Comparison of ENCODE assay signal across 1 cellular context in the genomic region with DNA sequence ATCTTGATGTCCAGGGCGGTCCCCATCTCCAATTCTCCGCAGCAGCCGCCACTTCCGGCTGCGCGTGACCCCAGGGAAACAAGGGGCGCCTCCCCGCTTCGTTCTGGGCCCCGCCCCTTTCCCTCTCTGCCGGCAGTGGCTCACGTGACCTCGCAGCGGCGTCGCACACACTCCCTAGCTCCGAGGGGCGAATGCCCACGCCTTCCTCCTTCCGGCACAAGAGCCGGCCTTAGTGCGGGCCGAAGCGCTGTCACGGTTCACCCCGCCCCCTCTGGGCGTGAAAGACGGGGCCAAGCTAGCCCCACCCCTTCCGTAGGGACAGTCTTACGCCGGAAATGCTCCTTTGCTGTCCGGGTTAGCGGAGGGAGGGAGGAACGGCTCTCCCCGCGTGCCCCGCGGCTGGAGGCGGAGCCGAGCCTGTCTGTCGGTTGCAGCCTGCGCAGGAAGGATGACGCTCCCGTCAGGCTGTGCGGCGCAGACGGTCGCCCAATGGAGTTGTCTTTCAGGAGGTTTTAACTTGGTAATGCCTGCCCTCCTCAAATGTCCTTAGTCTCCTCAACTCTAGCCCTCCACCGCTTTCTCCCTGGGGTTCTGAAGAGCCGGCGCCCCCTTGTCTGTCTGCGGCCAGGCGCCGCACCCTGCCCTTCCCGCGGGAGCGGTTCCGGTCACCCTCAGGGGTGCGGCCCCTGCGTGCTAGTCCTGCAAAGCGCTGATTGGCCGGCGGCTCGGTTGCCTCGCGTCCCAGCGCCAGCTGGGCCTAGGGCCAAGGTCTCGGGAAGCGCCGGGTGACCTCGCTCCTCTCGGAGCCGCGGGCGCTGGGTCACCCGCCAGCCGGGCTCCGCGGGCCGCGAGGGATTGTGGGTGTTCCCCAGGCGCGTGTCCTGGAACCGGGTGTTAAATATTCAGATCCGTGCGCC.
TF ChIP-seq lines count a peak whose summit lies in the region.

A gene (minus strand): TSS at position 66 of the 917 bp plus-strand sequence. CDS start 40 bp downstream, at position 26.

TF ChIP-seq in HepG2, 621 proteins besides CTCF, POLR2A, EP300 and RAD21 (continued from another document and continues in another):
- TF ChIP-seq, protein P1, sequence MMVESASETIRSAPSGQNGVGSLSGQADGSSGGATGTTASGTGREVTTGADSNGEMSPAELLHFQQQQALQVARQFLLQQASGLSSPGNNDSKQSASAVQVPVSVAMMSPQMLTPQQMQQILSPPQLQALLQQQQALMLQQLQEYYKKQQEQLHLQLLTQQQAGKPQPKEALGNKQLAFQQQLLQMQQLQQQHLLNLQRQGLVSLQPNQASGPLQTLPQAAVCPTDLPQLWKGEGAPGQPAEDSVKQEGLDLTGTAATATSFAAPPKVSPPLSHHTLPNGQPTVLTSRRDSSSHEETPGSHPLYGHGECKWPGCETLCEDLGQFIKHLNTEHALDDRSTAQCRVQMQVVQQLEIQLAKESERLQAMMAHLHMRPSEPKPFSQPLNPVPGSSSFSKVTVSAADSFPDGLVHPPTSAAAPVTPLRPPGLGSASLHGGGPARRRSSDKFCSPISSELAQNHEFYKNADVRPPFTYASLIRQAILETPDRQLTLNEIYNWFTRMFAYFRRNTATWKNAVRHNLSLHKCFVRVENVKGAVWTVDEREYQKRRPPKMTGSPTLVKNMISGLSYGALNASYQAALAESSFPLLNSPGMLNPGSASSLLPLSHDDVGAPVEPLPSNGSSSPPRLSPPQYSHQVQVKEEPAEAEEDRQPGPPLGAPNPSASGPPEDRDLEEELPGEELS (CRISPR knock-in tag; IDR thresholded peaks at IDR 0.05), result peak; percentile 61
- TF ChIP-seq CHD2 (IDR thresholded peaks at IDR 0.05; ENCODE audit: low read depth, low read length) (peak; percentile 53; the same call in 1 of the 2 replicates), POLR2AphosphoS2 (IDR thresholded peaks at IDR 0.05; ENCODE audit: low read depth, low read length) (no peak), ZNF562 (CRISPR knock-in tag; IDR thresholded peaks at IDR 0.05; ENCODE audit: borderline replicate concordance) (no peak), RARA (CRISPR knock-in tag; IDR thresholded peaks at IDR 0.05) (peak; percentile 62), MBD4 (IDR thresholded peaks at IDR 0.05; ENCODE audit: borderline replicate concordance, low read length) (no peak), RXRB (CRISPR knock-in tag; IDR thresholded peaks at IDR 0.05; ENCODE audit: borderline replicate concordance) (0 out of 2 replicates have a peak, but pooled peaks have one; percentile 60), ZBTB7A (CRISPR knock-in tag; IDR thresholded peaks at IDR 0.05) (no peak), BRCA1 (CRISPR knock-in tag; IDR thresholded peaks at IDR 0.05) (no peak), MEIS1 (CRISPR knock-in tag; IDR thresholded peaks at IDR 0.05; ENCODE audit: borderline replicate concordance) (peak; percentile 83; the same call in 1 of the 2 replicates), NCOA2 (CRISPR knock-in tag; IDR thresholded peaks at IDR 0.05) (peak; percentile 20; the same call in 1 of the 2 replicates), MEIS2 (CRISPR knock-in tag; IDR thresholded peaks at IDR 0.05) (peak; percentile 21; the same call in 1 of the 2 replicates), SKI (IDR thresholded peaks at IDR 0.05; ENCODE audit: partially characterized antibody) (peak; percentile 58), GPN1 (CRISPR knock-in tag; IDR thresholded peaks at IDR 0.05; ENCODE audit: borderline replicate concordance) (no peak), NFATC3 (CRISPR knock-in tag; IDR thresholded peaks at IDR 0.05) (peak; percentile 30; the same call in 1 of the 2 replicates), SIN3B (IDR thresholded peaks at IDR 0.05; ENCODE audit: low read length) (0 out of 2 replicates have a peak, but pooled peaks have one; percentile 43), KDM6A (CRISPR knock-in tag; IDR thresholded peaks at IDR 0.05; ENCODE audit: low read depth) (no peak), SNRNP70 (IDR thresholded peaks at IDR 0.05; ENCODE audit: low read depth, low read length) (no peak), ZNF432 (CRISPR knock-in tag; IDR thresholded peaks at IDR 0.05; ENCODE audit: borderline replicate concordance) (no peak), ZNF674 (CRISPR knock-in tag; IDR thresholded peaks at IDR 0.05; ENCODE audit: low read depth) (no peak), ZNF234 (CRISPR knock-in tag; conservative IDR thresholded peaks at IDR 0.05) (0 out of 2 replicates have a peak, but pooled peaks have one; percentile 74), NFYC (CRISPR knock-in tag; IDR thresholded peaks at IDR 0.05) (peak; percentile 80), ZNF737 (CRISPR knock-in tag; IDR thresholded peaks at IDR 0.05; ENCODE audit: borderline replicate concordance) (no peak), YEATS4 (CRISPR knock-in tag; IDR thresholded peaks at IDR 0.05; ENCODE audit: borderline replicate concordance) (peak; percentile 86), IRX3 (CRISPR knock-in tag; IDR thresholded peaks at IDR 0.05; ENCODE audit: borderline replicate concordance, low read depth) (0 out of 2 replicates have a peak, but pooled peaks have one; percentile 14), ZNF253 (CRISPR knock-in tag; IDR thresholded peaks at IDR 0.05; ENCODE audit: borderline replicate concordance) (0 out of 2 replicates have a peak, but pooled peaks have one; percentile 30), MXI1 (IDR thresholded peaks at IDR 0.05; ENCODE audit: borderline replicate concordance, low read depth, low read length) (peak; percentile 77; the same call in 1 of the 3 replicates), FOXK2 (IDR thresholded peaks at IDR 0.05) (peak; percentile 67), DNMT1 (CRISPR knock-in tag; IDR thresholded peaks at IDR 0.05) (0 out of 2 replicates have a peak, but pooled peaks have one; percentile 48), MXD4 (CRISPR knock-in tag; IDR thresholded peaks at IDR 0.05) (peak; percentile 66), ATM (IDR thresholded peaks at IDR 0.05; ENCODE audit: borderline replicate concordance) (no peak)
- TF ChIP-seq, protein P2, sequence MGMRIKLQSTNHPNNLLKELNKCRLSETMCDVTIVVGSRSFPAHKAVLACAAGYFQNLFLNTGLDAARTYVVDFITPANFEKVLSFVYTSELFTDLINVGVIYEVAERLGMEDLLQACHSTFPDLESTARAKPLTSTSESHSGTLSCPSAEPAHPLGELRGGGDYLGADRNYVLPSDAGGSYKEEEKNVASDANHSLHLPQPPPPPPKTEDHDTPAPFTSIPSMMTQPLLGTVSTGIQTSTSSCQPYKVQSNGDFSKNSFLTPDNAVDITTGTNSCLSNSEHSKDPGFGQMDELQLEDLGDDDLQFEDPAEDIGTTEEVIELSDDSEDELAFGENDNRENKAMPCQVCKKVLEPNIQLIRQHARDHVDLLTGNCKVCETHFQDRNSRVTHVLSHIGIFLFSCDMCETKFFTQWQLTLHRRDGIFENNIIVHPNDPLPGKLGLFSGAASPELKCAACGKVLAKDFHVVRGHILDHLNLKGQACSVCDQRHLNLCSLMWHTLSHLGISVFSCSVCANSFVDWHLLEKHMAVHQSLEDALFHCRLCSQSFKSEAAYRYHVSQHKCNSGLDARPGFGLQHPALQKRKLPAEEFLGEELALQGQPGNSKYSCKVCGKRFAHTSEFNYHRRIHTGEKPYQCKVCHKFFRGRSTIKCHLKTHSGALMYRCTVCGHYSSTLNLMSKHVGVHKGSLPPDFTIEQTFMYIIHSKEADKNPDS (CRISPR knock-in tag; IDR thresholded peaks at IDR 0.05), result no peak
- TF ChIP-seq, protein P3, sequence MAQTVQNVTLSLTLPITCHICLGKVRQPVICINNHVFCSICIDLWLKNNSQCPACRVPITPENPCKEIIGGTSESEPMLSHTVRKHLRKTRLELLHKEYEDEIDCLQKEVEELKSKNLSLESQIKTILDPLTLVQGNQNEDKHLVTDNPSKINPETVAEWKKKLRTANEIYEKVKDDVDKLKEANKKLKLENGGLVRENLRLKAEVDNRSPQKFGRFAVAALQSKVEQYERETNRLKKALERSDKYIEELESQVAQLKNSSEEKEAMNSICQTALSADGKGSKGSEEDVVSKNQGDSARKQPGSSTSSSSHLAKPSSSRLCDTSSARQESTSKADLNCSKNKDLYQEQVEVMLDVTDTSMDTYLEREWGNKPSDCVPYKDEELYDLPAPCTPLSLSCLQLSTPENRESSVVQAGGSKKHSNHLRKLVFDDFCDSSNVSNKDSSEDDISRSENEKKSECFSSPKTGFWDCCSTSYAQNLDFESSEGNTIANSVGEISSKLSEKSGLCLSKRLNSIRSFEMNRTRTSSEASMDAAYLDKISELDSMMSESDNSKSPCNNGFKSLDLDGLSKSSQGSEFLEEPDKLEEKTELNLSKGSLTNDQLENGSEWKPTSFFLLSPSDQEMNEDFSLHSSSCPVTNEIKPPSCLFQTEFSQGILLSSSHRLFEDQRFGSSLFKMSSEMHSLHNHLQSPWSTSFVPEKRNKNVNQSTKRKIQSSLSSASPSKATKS (CRISPR knock-in tag; IDR thresholded peaks at IDR 0.05), result no peak
- TF ChIP-seq, protein P4, sequence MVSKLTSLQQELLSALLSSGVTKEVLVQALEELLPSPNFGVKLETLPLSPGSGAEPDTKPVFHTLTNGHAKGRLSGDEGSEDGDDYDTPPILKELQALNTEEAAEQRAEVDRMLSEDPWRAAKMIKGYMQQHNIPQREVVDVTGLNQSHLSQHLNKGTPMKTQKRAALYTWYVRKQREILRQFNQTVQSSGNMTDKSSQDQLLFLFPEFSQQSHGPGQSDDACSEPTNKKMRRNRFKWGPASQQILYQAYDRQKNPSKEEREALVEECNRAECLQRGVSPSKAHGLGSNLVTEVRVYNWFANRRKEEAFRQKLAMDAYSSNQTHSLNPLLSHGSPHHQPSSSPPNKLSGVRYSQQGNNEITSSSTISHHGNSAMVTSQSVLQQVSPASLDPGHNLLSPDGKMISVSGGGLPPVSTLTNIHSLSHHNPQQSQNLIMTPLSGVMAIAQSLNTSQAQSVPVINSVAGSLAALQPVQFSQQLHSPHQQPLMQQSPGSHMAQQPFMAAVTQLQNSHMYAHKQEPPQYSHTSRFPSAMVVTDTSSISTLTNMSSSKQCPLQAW (CRISPR knock-in tag; IDR thresholded peaks at IDR 0.05), result peak; percentile 87
- TF ChIP-seq, protein P5, sequence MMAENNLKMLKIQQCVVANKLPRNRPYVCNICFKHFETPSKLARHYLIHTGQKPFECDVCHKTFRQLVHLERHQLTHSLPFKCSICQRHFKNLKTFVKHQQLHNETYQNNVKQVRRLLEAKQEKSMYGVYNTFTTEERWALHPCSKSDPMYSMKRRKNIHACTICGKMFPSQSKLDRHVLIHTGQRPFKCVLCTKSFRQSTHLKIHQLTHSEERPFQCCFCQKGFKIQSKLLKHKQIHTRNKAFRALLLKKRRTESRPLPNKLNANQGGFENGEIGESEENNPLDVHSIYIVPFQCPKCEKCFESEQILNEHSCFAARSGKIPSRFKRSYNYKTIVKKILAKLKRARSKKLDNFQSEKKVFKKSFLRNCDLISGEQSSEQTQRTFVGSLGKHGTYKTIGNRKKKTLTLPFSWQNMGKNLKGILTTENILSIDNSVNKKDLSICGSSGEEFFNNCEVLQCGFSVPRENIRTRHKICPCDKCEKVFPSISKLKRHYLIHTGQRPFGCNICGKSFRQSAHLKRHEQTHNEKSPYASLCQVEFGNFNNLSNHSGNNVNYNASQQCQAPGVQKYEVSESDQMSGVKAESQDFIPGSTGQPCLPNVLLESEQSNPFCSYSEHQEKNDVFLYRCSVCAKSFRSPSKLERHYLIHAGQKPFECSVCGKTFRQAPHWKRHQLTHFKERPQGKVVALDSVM (CRISPR knock-in tag; IDR thresholded peaks at IDR 0.05), result peak; percentile 64
- TF ChIP-seq, protein P6, sequence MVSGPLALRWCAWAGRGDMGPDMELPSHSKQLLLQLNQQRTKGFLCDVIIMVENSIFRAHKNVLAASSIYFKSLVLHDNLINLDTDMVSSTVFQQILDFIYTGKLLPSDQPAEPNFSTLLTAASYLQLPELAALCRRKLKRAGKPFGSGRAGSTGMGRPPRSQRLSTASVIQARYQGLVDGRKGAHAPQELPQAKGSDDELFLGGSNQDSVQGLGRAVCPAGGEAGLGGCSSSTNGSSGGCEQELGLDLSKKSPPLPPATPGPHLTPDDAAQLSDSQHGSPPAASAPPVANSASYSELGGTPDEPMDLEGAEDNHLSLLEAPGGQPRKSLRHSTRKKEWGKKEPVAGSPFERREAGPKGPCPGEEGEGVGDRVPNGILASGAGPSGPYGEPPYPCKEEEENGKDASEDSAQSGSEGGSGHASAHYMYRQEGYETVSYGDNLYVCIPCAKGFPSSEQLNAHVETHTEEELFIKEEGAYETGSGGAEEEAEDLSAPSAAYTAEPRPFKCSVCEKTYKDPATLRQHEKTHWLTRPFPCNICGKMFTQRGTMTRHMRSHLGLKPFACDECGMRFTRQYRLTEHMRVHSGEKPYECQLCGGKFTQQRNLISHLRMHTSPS (CRISPR knock-in tag; IDR thresholded peaks at IDR 0.05; ENCODE audit: low read depth), result peak; percentile 46; the same call in 1 of the 2 replicates
- TF ChIP-seq, protein P7, sequence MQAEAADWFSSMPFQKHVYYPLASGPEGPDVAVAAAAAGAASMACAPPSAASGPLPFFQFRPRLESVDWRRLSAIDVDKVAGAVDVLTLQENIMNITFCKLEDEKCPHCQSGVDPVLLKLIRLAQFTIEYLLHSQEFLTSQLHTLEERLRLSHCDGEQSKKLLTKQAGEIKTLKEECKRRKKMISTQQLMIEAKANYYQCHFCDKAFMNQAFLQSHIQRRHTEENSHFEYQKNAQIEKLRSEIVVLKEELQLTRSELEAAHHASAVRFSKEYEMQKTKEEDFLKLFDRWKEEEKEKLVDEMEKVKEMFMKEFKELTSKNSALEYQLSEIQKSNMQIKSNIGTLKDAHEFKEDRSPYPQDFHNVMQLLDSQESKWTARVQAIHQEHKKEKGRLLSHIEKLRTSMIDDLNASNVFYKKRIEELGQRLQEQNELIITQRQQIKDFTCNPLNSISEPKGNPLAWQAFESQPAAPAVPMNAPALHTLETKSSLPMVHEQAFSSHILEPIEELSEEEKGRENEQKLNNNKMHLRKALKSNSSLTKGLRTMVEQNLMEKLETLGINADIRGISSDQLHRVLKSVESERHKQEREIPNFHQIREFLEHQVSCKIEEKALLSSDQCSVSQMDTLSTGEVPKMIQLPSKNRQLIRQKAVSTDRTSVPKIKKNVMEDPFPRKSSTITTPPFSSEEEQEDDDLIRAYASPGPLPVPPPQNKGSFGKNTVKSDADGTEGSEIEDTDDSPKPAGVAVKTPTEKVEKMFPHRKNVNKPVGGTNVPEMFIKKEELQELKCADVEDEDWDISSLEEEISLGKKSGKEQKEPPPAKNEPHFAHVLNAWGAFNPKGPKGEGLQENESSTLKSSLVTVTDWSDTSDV (CRISPR knock-in tag; IDR thresholded peaks at IDR 0.05), result no peak
- TF ChIP-seq, protein P8, sequence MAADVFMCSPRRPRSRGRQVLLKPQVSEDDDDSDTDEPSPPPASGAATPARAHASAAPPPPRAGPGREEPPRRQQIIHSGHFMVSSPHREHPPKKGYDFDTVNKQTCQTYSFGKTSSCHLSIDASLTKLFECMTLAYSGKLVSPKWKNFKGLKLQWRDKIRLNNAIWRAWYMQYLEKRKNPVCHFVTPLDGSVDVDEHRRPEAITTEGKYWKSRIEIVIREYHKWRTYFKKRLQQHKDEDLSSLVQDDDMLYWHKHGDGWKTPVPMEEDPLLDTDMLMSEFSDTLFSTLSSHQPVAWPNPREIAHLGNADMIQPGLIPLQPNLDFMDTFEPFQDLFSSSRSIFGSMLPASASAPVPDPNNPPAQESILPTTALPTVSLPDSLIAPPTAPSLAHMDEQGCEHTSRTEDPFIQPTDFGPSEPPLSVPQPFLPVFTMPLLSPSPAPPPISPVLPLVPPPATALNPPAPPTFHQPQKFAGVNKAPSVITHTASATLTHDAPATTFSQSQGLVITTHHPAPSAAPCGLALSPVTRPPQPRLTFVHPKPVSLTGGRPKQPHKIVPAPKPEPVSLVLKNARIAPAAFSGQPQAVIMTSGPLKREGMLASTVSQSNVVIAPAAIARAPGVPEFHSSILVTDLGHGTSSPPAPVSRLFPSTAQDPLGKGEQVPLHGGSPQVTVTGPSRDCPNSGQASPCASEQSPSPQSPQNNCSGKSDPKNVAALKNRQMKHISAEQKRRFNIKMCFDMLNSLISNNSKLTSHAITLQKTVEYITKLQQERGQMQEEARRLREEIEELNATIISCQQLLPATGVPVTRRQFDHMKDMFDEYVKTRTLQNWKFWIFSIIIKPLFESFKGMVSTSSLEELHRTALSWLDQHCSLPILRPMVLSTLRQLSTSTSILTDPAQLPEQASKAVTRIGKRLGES (CRISPR knock-in tag; IDR thresholded peaks at IDR 0.05; ENCODE audit: borderline replicate concordance), result no peak
